ENCODE assay signal across 9 cellular contexts in genomic region chr4:128528793-128529553, GRCh38.
DNase-seq lines count a peak whose midpoint lies in the region; ATAC-seq and TF ChIP-seq lines count a peak whose summit lies in the region.
"Had no signal": no experiment of that assay in that cellular context is flagged by ENCODE, and none has a peak within 500 bp of the region (broad histone marks: within the 10 kb centered on the region; RNA-seq: fewer than 3 reads in every experiment).

No MANE protein-coding gene starts in this region.

- H3K4me3 ChIP-seq in fibroblast of the aortic adventitia (ENCODE audit: low read depth, low read length), result no peak overlapping the region

- CTCF ChIA-PET in activated naive CD4-positive, alpha-beta T cell treated with anti-CD3 and anti-CD28 coated beads, Interleukin-2, amount 10 ng/mL, durations not matched to agents 7 days and 5 days (lab: Charles Lee), result interaction anchor here (0.6 kb wide), 1 partner anchor 464 kb away, joined by 3 read pairs; no protein-coding TSS in a partner anchor

- H3K27ac Mint-ChIP-seq in activated naive CD4-positive, alpha-beta T cell treated with anti-CD3 and anti-CD28 coated beads, Interleukin-2, amount 10 ng/mL, durations not matched to agents 7 days and 5 days, result no peak overlapping the region

- no peaks in the 10 kb centered on the region for H3K27me3 Mint-ChIP-seq in activated naive CD4-positive, alpha-beta T cell treated with anti-CD3 and anti-CD28 coated beads, Interleukin-2, amount 10 ng/mL, durations not matched to agents 7 days and 5 days

- no peaks in the 10 kb centered on the region for H3K4me1 Mint-ChIP-seq in activated naive CD4-positive, alpha-beta T cell treated with anti-CD3 and anti-CD28 coated beads, Interleukin-2, amount 10 ng/mL, durations not matched to agents 7 days and 5 days

- no peaks in the 10 kb centered on the region for H3K36me3 Mint-ChIP-seq in activated naive CD4-positive, alpha-beta T cell treated with anti-CD3 and anti-CD28 coated beads, Interleukin-2, amount 10 ng/mL, durations not matched to agents 7 days and 5 days

- TF ChIP-seq CTCF in fibroblast of the aortic adventitia (IDR thresholded peaks at IDR 0.05; ENCODE audit: insufficient read depth, low read length), result no peak

- no peaks in the 10 kb centered on the region for H3K9me3 Mint-ChIP-seq in activated naive CD4-positive, alpha-beta T cell treated with anti-CD3 and anti-CD28 coated beads, Interleukin-2, amount 10 ng/mL, durations not matched to agents 7 days and 5 days

- no peak for ATAC-seq in HG03135 (IDR thresholded peaks at IDR 0.05; ENCODE audit: unreplicated experiment)

- no peak overlapping the region for H3K4me3 Mint-ChIP-seq in activated naive CD4-positive, alpha-beta T cell treated with anti-CD3 and anti-CD28 coated beads, Interleukin-2, amount 10 ng/mL, durations not matched to agents 7 days and 5 days

- DNase-seq in COLO829 (ENCODE audit: low spot score), result peak; percentile 77
- peak; percentile 92 for DNase-seq in RPMI7951 (ENCODE audit: low read depth)
- DNase-seq in fibroblast of the aortic adventitia (ENCODE audit: low read depth), result peak; percentile 97
- DNase-seq in non-pigmented ciliary epithelial cell (ENCODE audit: low read depth), result peak; percentile 99
- no peak for DNase-seq in hippocampal formation (lab: John Stamatoyannopoulos, UW)
- DNase-seq in GF-D8 (lab: John Stamatoyannopoulos, UW), result no peak
- DNase-seq in activated naive CD4-positive, alpha-beta T cell treated with anti-CD3 and anti-CD28 coated beads, Interleukin-2, amount 10 ng/mL, durations not matched to agents 7 days and 5 days, result no peak
- DNase-seq: small intestine had no signal

Comparison
In these comparisons a context has a peak if more than half of its experiments do, and no peak if none do; other contexts are left out.
1. DNase-seq: peak in COLO829 (single experiment), RPMI7951 (single experiment), fibroblast of the aortic adventitia (single experiment) and non-pigmented ciliary epithelial cell (single experiment); none in hippocampal formation (0 of 2), GF-D8 (single experiment) and activated naive CD4-positive, alpha-beta T cell treated with anti-CD3 and anti-CD28 coated beads, Interleukin-2, amount 10 ng/mL, durations not matched to agents 7 days and 5 days (single experiment).